In genomic region chr10:29130190-29130673, GRCh38 we compare ENCODE assay signal across 8 cellular contexts.
DNase-seq lines count a peak whose midpoint lies in the region; ATAC-seq and TF ChIP-seq lines count a peak whose summit lies in the region.

No MANE protein-coding gene starts in this region.

- no peaks in the 10 kb centered on the region for H3F3A ChIP-seq in GM23248 (ENCODE audit: insufficient read depth)

- no peaks in the 10 kb centered on the region for H4K20me1 ChIP-seq in GM23248 (ENCODE audit: insufficient read depth)

- H3K27ac ChIP-seq in A673 (ENCODE audit: low read depth, low read length, poor library complexity, severe bottlenecking) (no peak overlapping the region), GM23248 (no peak overlapping the region)

- no peaks in the 10 kb centered on the region for H3K36me3 ChIP-seq in A673 (ENCODE audit: insufficient read depth, low read length, poor library complexity, severe bottlenecking)
- H3K36me3 ChIP-seq in GM23248 (ENCODE audit: low read depth), result no peaks in the 10 kb centered on the region

- no peaks in the 10 kb centered on the region for H3K79me2 ChIP-seq in GM23248 (ENCODE audit: insufficient read depth)

- no peak overlapping the region for H3K4me2 ChIP-seq in GM23248 (ENCODE audit: unreplicated experiment)

- intact Hi-C loops in A673 (cut with micrococcal nuclease; ENCODE audit: unreplicated experiment), result loop anchor here (2.0 to 5.0 kb wide), 3 partner anchors 72 to 453 kb away; partner anchors contain the start of gene BAMBI

- in situ Hi-C loops in GM23248 (cut with MboI), result no loop called here

- DNase-seq in A673 (ENCODE audit: low spot score), result peak; percentile 33
- DNase-seq in GM23248, result peak; percentile 32
- DNase-seq in SHP77 (lab: John Stamatoyannopoulos, UW), result peak; percentile 2 to 8
- DNase-seq in inferior parietal cortex (ENCODE audit: extremely low spot score), result peak; percentile 26
- DNase-seq in GM19240 (ENCODE audit: insufficient read length, low spot score), result no peak
- DNase-seq in NCI-H524 treated with DMSO at 0.1 percent for 48 hours (lab: John Stamatoyannopoulos, UW), result no peak

- no peak overlapping the region for H2AFZ ChIP-seq in GM23248

- H3K27me3 ChIP-seq in A673 (replicated peaks; ENCODE audit: insufficient read depth, low read depth, low read length, poor library complexity) (no peaks in the 10 kb centered on the region), GM23248 (replicated peaks; ENCODE audit: insufficient read depth) (peaks cover 31% of the 10 kb centered on the region)

- 0 to 18% methylated on average over 1 of the region's 1 CpG for WGBS in GM23248 (ENCODE audit: low coverage in 1 of 2, low lambda C conversion rate in 2 of 2, missing lambda C conversion rate in 2 of 2), 2 experiments

- no peak overlapping the region for H3K4me3 ChIP-seq in A673 (ENCODE audit: low read depth, low read length, poor library complexity, severe bottlenecking)
- no peak overlapping the region for H3K4me3 ChIP-seq in GM23248

- H3K4me1 ChIP-seq in A673 (ENCODE audit: insufficient read depth, low read length, poor library complexity, severe bottlenecking) (peaks cover 26% of the 10 kb centered on the region), GM23248 (ENCODE audit: insufficient read depth) (0 out of 2 replicates have a peak, but pooled peaks cover 12% of the 10 kb centered on the region)

- POLR2A ChIA-PET in A673 (lab: Charles Lee; ENCODE audit: low non-redundant PET), result no interaction called here

- CTCF ChIA-PET in A673 (lab: Charles Lee), result no interaction called here

- BruUV-seq in A673 (replicated peaks; lab: Mats Ljungman, UMichigan), result no TSS peak

- H3K9ac ChIP-seq in GM23248, result no peak overlapping the region

- H3K9me2 ChIP-seq in GM23248 (ENCODE audit: insufficient read depth), result no peaks in the 10 kb centered on the region

- no peaks in the 10 kb centered on the region for H3K9me3 ChIP-seq in A673 (ENCODE audit: low read depth, low read length, poor library complexity, severe bottlenecking)
- no peaks in the 10 kb centered on the region for H3K9me3 ChIP-seq in GM23248 (ENCODE audit: low read depth)

- ATAC-seq in GM21619 (IDR thresholded peaks at IDR 0.05; ENCODE audit: unreplicated experiment) (no peak), GM19328 (IDR thresholded peaks at IDR 0.05; ENCODE audit: unreplicated experiment) (no peak)

- peak; percentile 71 for TF ChIP-seq CTCF in A673 (conservative IDR thresholded peaks at IDR 0.05; ENCODE audit: low read depth, low read length)

Comparison
In these comparisons a context has a peak if more than half of its experiments do, and no peak if none do; other contexts are left out.
1. DNase-seq: peak in A673 (single experiment), GM23248 (single experiment), SHP77 (2 of 2) and inferior parietal cortex (single experiment); none in GM19240 (single experiment) and NCI-H524 treated with DMSO at 0.1 percent for 48 hours (single experiment).